ENCODE assay signal across 8 cellular contexts in genomic region chr20:34703061-34703572, GRCh38. TPM values are rescaled to one million over a fixed set of nuclear protein-coding genes. Genes with fewer than 3 reads are reported as not detected.
DNase-seq lines count a peak whose midpoint lies in the region; ATAC-seq and TF ChIP-seq lines count a peak whose summit lies in the region.
"Had no signal": no experiment of that assay in that cellular context is flagged by ENCODE, and none has a peak within 500 bp of the region (broad histone marks: within the 10 kb centered on the region; RNA-seq: fewer than 3 reads in every experiment).

No MANE protein-coding gene starts in this region.

- DNase-seq in activated CD4-positive, alpha-beta memory T cell treated with anti-CD3 and anti-CD28 coated beads, Interleukin-2, amount 10 ng/mL, durations not matched to agents 7 days and 5 days: no peak
- no peak for DNase-seq in iPS DF 6.9 (ENCODE audit: low read depth, low spot score)
- DNase-seq in stimulated activated effector memory CD8-positive, alpha-beta T cell treated with anti-CD3 and anti-CD28 coated beads, Interleukin-12 subunit alpha, Interleukin-12 subunit beta, amount 100 ng/mL, for 72 hours (ENCODE audit: low spot score in 2 of 2): no peak
- no peak for DNase-seq in NCI-H1436 treated with DMSO at 0.1 percent for 48 hours (lab: John Stamatoyannopoulos, UW)
- no peak for DNase-seq in stimulated activated naive CD4-positive, alpha-beta T cell treated with Interleukin-2 at 50 U/mL for 16 hours (lab: John Stamatoyannopoulos, UW)

- H3K36me3 ChIP-seq in HEK293 (ENCODE audit: control insufficient read depth in 2 of 2, insufficient read depth in 1 of 2, low read length in 2 of 2) (no peaks in the 10 kb centered on the region), iPS DF 6.9 (ENCODE audit: control insufficient read depth, insufficient read depth, low read length) (no peaks in the 10 kb centered on the region)

- H3K4me1 ChIP-seq in HEK293 (ENCODE audit: control insufficient read depth, insufficient read depth, low read length) (peaks cover 10% of the 10 kb centered on the region), iPS DF 6.9 (ENCODE audit: control insufficient read depth, insufficient read depth, low read length) (peaks cover 3% of the 10 kb centered on the region; the same call in 1 of the 2 replicates)

- H3K9me3 ChIP-seq in HEK293 (ENCODE audit: control insufficient read depth, insufficient read depth, low read depth, low read length) (no peaks in the 10 kb centered on the region), iPS DF 6.9 (ENCODE audit: control insufficient read depth, insufficient read depth, low read length) (no peaks in the 10 kb centered on the region)
- H3K9me3 ChIP-seq: mucosa of descending colon had no signal

- no peaks in the 10 kb centered on the region for H3K36me3 Mint-ChIP-seq in activated CD4-positive, alpha-beta memory T cell treated with anti-CD3 and anti-CD28 coated beads, Interleukin-2, amount 10 ng/mL, durations not matched to agents 7 days and 5 days (ENCODE audit: low read depth)
- peaks cover 13% of the 10 kb centered on the region for H3K36me3 Mint-ChIP-seq in stimulated activated effector memory CD8-positive, alpha-beta T cell treated with anti-CD3 and anti-CD28 coated beads, Interleukin-12 subunit alpha, Interleukin-12 subunit beta, amount 100 ng/mL, for 72 hours

- POLR2A ChIA-PET in HEK293 (lab: Yijun Ruan, JAX): interaction anchor here (0.6 to 1.4 kb wide), 4 partner anchors 9 to 124 kb away, joined by 3 to 5 read pairs (median 3); partner anchors contain the start of gene PIGU
- POLR2A ChIA-PET in activated CD4-positive, alpha-beta memory T cell treated with anti-CD3 and anti-CD28 coated beads, Interleukin-2, amount 10 ng/mL, durations not matched to agents 7 days and 5 days (lab: Charles Lee): interaction anchor here (0.6 to 3.0 kb wide), 8 partner anchors 14 to 737 kb away, joined by 3 to 17 read pairs (median 4); partner anchors contain the start of genes DYNLRB1, MAP1LC3A and PIGU

- CTCF ChIA-PET in HEK293 (lab: Yijun Ruan, JAX): interaction anchor here (0.6 to 1.3 kb wide), 5 partner anchors 9 to 328 kb away, joined by 3 to 4 read pairs (median 4); no protein-coding TSS in a partner anchor
- CTCF ChIA-PET in activated CD4-positive, alpha-beta memory T cell treated with anti-CD3 and anti-CD28 coated beads, Interleukin-2, amount 10 ng/mL, durations not matched to agents 7 days and 5 days (lab: Charles Lee): interaction anchor here (0.6 to 2.3 kb wide), 7 partner anchors 26 to 452 kb away, joined by 3 to 11 read pairs (median 3); partner anchors contain the start of gene PIGU

- peak overlapping the region; percentile 73 for H3K4me3 ChIP-seq in HEK293 (ENCODE audit: low read depth, low read length)
- peak overlapping the region; percentile 76; the same call in 1 of the 2 replicates for H3K4me3 ChIP-seq in iPS DF 6.9 (ENCODE audit: low read length)

- no peak for TF ChIP-seq CTCF in HEK293 (tag by site-specific recombination; IDR thresholded peaks at IDR 0.05)

- ATAC-seq in stimulated activated effector memory CD8-positive, alpha-beta T cell treated with anti-CD3 and anti-CD28 coated beads, Interleukin-12 subunit alpha, Interleukin-12 subunit beta, amount 100 ng/mL, for 72 hours: no peak
- no peak for ATAC-seq in GM19395 (IDR thresholded peaks at IDR 0.05; ENCODE audit: unreplicated experiment)

- H3K4me3 Mint-ChIP-seq in activated CD4-positive, alpha-beta memory T cell treated with anti-CD3 and anti-CD28 coated beads, Interleukin-2, amount 10 ng/mL, durations not matched to agents 7 days and 5 days: peak overlapping the region; percentile 91
- H3K4me3 Mint-ChIP-seq in stimulated activated effector memory CD8-positive, alpha-beta T cell treated with anti-CD3 and anti-CD28 coated beads, Interleukin-12 subunit alpha, Interleukin-12 subunit beta, amount 100 ng/mL, for 72 hours: peak overlapping the region; percentile 95

- no peaks in the 10 kb centered on the region for H3K9me3 Mint-ChIP-seq in activated CD4-positive, alpha-beta memory T cell treated with anti-CD3 and anti-CD28 coated beads, Interleukin-2, amount 10 ng/mL, durations not matched to agents 7 days and 5 days
- no peaks in the 10 kb centered on the region for H3K9me3 Mint-ChIP-seq in stimulated activated effector memory CD8-positive, alpha-beta T cell treated with anti-CD3 and anti-CD28 coated beads, Interleukin-12 subunit alpha, Interleukin-12 subunit beta, amount 100 ng/mL, for 72 hours

- peaks cover 34% of the 10 kb centered on the region for H3K4me1 Mint-ChIP-seq in activated CD4-positive, alpha-beta memory T cell treated with anti-CD3 and anti-CD28 coated beads, Interleukin-2, amount 10 ng/mL, durations not matched to agents 7 days and 5 days
- peaks cover 35% of the 10 kb centered on the region for H3K4me1 Mint-ChIP-seq in stimulated activated effector memory CD8-positive, alpha-beta T cell treated with anti-CD3 and anti-CD28 coated beads, Interleukin-12 subunit alpha, Interleukin-12 subunit beta, amount 100 ng/mL, for 72 hours

- H3K27ac Mint-ChIP-seq in activated CD4-positive, alpha-beta memory T cell treated with anti-CD3 and anti-CD28 coated beads, Interleukin-2, amount 10 ng/mL, durations not matched to agents 7 days and 5 days: peak overlapping the region; percentile 85
- peak overlapping the region; percentile 96 for H3K27ac Mint-ChIP-seq in stimulated activated effector memory CD8-positive, alpha-beta T cell treated with anti-CD3 and anti-CD28 coated beads, Interleukin-12 subunit alpha, Interleukin-12 subunit beta, amount 100 ng/mL, for 72 hours

- no CpG with 5 or more reads among the region's 5 CpGs for WGBS in iPS DF 6.9 (ENCODE audit: insufficient coverage, insufficient read length)

- no peaks in the 10 kb centered on the region; the same call in 1 of the 2 replicates for H3K27me3 ChIP-seq in iPS DF 6.9 (ENCODE audit: control insufficient read depth, insufficient read depth, low read length)

- H3K27ac ChIP-seq in HEK293 (ENCODE audit: extremely low read depth, low read depth, low read length) (no peak overlapping the region), iPS DF 6.9 (ENCODE audit: low read length) (no peak overlapping the region)

- peaks cover 13% of the 10 kb centered on the region for H3K27me3 Mint-ChIP-seq in activated CD4-positive, alpha-beta memory T cell treated with anti-CD3 and anti-CD28 coated beads, Interleukin-2, amount 10 ng/mL, durations not matched to agents 7 days and 5 days

TF ChIP-seq in HEK293, 187 proteins besides CTCF, POLR2A, EP300 and RAD21:
- TF ChIP-seq KLF8 (tag by site-specific recombination; IDR thresholded peaks at IDR 0.05): no peak
- 0 out of 2 replicates have a peak, but pooled peaks have one; percentile 13 for TF ChIP-seq ZNF664 (tag by site-specific recombination; IDR thresholded peaks at IDR 0.05)
TF ChIP-seq in HEK293: peak in this region for 1.

RNA-seq across cellular contexts. Expression of gene TP53INP2, which starts 1.0 kb away (rescaled TPM):
- 1 to 10 TPM; 3.3 TPM for total RNA-seq in activated CD4-positive, alpha-beta memory T cell treated with anti-CD3 and anti-CD28 coated beads, Interleukin-2, amount 10 ng/mL, durations not matched to agents 7 days and 5 days

RNA-seq across cellular contexts. Expression of gene PIGU, which starts 26.2 kb away (rescaled TPM):
- 10 to 100 TPM; 18.3 to 18.6 TPM for total RNA-seq in activated CD4-positive, alpha-beta memory T cell treated with anti-CD3 and anti-CD28 coated beads, Interleukin-2, amount 10 ng/mL, durations not matched to agents 7 days and 5 days
